Comparison of ENCODE assay signal across 10 cellular contexts in the genomic region with DNA sequence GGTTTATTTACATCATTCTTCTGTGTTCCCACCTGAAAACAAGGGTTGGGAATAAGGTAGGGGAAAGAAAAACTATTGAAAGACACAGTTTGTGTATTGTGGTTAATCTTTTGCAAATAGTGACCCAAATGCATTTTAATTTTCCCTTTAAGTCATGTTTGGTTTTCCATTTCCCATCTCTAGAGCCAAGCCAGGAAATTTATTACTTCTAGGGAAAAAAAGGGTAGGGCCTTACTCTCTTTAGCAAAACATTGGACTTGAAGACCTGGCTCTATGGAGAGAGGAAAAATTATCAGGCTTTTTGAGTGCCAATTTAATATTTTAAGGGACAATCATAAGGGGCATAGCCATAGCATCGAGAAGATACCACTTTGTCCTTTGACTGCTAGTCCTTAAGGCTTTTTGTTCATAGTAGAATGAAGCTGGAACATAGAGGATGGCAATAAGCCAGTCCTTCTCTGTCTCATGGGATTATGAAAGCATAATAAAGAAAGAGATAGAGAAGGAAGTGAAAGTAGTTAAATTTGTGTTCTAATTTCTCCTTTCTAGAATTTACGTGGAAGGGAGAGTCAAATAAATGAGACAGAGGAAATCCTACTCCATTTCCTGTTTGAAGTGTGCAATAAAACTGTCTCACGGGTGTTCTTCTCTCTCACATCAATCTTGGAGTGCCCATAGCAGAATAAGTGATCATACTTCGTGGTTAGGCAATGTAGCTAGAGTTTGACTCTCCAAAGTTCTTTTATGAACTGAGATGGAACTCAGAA. TPM values are rescaled to one million over a fixed set of nuclear protein-coding genes. Genes with fewer than 3 reads are reported as not detected.
DNase-seq lines count a peak whose midpoint lies in the region; ATAC-seq, FAIRE-seq and TF ChIP-seq lines count a peak whose summit lies in the region.
"Had no signal": no experiment of that assay in that cellular context is flagged by ENCODE, and none has a peak within 500 bp of the region (broad histone marks: within the 10 kb centered on the region; RNA-seq: fewer than 3 reads in every experiment).

No MANE protein-coding gene starts in this region.

- CTCF ChIA-PET in GM10248 (lab: Yijun Ruan, JAX), result no interaction called here

- no peak overlapping the region for H3K4me3 ChIP-seq in cardiac fibroblast (replicated peaks in 1 of 2; ENCODE audit: low read depth in 2 of 2, low read length in 2 of 2)
- H3K4me3 ChIP-seq: heart right ventricle, prostate gland had no signal

- peak; percentile 8 for DNase-seq in GM10248 (ENCODE audit: extremely low spot score)
- peak; percentile 9 to 42 for DNase-seq in cardiac fibroblast (ENCODE audit: low read depth in 2 of 2)
- no peak for DNase-seq in immature natural killer cell
- DNase-seq in RKO (ENCODE audit: low spot score), result no peak
- DNase-seq in middle frontal gyrus (ENCODE audit: extremely low spot score, low spot score), result no peak
- no peak for DNase-seq in urothelium cell line (ENCODE audit: low spot score)
- DNase-seq: heart right ventricle had no signal

- no peak for FAIRE-seq in urothelium cell line (lab: Jason Lieb, UNC)

- peaks cover 5 to 10% (median 7%) of the 10 kb centered on the region in 3 donors for H3K27me3 Mint-ChIP-seq in immature natural killer cell (ENCODE audit: low read depth in 3 of 3)

- ATAC-seq in GM21367 (IDR thresholded peaks at IDR 0.05; ENCODE audit: unreplicated experiment) (peak; percentile 58), HG03354 (IDR thresholded peaks at IDR 0.05; ENCODE audit: poor library complexity, severe bottlenecking, unreplicated experiment) (peak; percentile 87)

- TF ChIP-seq CTCF in GM10248 (IDR thresholded peaks at IDR 0.05; ENCODE audit: control extremely low read depth, extremely low read depth, low read depth, missing control alignments), result no peak
- TF ChIP-seq CTCF in cardiac fibroblast (IDR thresholded peaks at IDR 0.05; ENCODE audit: low read depth, low read length), result no peak

- H3K4me1 Mint-ChIP-seq in immature natural killer cell, result peaks cover 8 to 12% of the 10 kb centered on the region in 2 donors

- POLR2A ChIA-PET in GM10248 (lab: Yijun Ruan, JAX), result no interaction called here

- H3K36me3 Mint-ChIP-seq in immature natural killer cell, result peaks cover 0 to 5% (median 4%) of the 10 kb centered on the region in 3 donors

- H3K27ac Mint-ChIP-seq in immature natural killer cell, result no peak overlapping the region

- H3K4me3 Mint-ChIP-seq in immature natural killer cell, result no peak overlapping the region

- peaks cover 0 to 6% (median 2%) of the 10 kb centered on the region in 6 donors for H3K9me3 Mint-ChIP-seq in immature natural killer cell

RNA-seq across cellular contexts. Expression of a gene that starts 50.9 kb away (rescaled TPM):
- polyA plus RNA-seq in immature natural killer cell, result not detected

Comparison
In these comparisons a context has a peak if more than half of its experiments do, and no peak if none do; other contexts are left out.
1. DNase-seq: peak in GM10248 (single experiment) and cardiac fibroblast (2 of 2); none in immature natural killer cell (0 of 3), RKO (single experiment), middle frontal gyrus (single experiment) and urothelium cell line (single experiment).